In the genomic region with DNA sequence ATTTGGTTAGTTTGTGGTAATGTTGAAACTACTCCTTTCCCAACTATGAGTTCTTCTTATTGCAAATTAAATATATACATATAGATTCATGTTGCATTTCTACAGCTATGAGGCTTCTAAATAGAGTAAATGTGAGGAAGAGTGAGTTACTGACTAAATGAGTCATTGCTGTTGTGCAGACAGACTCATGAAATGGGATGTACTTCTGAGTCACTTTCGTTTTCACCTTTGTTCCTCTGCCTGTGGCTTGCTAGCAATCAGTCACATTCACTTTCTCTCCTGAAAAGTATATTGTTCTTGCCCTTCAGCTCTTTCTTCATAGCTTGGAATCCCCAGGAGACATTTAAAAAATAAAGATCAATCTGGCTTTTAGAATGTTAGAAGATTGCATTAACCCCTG, we compare ENCODE assay signal across 1 cellular context.
TF ChIP-seq lines count a peak whose summit lies in the region.

No MANE protein-coding gene starts in this region.

TF ChIP-seq in H1, 55 proteins besides CTCF, POLR2A, EP300 and RAD21 (continued from another document):
- TF ChIP-seq, protein P1, sequence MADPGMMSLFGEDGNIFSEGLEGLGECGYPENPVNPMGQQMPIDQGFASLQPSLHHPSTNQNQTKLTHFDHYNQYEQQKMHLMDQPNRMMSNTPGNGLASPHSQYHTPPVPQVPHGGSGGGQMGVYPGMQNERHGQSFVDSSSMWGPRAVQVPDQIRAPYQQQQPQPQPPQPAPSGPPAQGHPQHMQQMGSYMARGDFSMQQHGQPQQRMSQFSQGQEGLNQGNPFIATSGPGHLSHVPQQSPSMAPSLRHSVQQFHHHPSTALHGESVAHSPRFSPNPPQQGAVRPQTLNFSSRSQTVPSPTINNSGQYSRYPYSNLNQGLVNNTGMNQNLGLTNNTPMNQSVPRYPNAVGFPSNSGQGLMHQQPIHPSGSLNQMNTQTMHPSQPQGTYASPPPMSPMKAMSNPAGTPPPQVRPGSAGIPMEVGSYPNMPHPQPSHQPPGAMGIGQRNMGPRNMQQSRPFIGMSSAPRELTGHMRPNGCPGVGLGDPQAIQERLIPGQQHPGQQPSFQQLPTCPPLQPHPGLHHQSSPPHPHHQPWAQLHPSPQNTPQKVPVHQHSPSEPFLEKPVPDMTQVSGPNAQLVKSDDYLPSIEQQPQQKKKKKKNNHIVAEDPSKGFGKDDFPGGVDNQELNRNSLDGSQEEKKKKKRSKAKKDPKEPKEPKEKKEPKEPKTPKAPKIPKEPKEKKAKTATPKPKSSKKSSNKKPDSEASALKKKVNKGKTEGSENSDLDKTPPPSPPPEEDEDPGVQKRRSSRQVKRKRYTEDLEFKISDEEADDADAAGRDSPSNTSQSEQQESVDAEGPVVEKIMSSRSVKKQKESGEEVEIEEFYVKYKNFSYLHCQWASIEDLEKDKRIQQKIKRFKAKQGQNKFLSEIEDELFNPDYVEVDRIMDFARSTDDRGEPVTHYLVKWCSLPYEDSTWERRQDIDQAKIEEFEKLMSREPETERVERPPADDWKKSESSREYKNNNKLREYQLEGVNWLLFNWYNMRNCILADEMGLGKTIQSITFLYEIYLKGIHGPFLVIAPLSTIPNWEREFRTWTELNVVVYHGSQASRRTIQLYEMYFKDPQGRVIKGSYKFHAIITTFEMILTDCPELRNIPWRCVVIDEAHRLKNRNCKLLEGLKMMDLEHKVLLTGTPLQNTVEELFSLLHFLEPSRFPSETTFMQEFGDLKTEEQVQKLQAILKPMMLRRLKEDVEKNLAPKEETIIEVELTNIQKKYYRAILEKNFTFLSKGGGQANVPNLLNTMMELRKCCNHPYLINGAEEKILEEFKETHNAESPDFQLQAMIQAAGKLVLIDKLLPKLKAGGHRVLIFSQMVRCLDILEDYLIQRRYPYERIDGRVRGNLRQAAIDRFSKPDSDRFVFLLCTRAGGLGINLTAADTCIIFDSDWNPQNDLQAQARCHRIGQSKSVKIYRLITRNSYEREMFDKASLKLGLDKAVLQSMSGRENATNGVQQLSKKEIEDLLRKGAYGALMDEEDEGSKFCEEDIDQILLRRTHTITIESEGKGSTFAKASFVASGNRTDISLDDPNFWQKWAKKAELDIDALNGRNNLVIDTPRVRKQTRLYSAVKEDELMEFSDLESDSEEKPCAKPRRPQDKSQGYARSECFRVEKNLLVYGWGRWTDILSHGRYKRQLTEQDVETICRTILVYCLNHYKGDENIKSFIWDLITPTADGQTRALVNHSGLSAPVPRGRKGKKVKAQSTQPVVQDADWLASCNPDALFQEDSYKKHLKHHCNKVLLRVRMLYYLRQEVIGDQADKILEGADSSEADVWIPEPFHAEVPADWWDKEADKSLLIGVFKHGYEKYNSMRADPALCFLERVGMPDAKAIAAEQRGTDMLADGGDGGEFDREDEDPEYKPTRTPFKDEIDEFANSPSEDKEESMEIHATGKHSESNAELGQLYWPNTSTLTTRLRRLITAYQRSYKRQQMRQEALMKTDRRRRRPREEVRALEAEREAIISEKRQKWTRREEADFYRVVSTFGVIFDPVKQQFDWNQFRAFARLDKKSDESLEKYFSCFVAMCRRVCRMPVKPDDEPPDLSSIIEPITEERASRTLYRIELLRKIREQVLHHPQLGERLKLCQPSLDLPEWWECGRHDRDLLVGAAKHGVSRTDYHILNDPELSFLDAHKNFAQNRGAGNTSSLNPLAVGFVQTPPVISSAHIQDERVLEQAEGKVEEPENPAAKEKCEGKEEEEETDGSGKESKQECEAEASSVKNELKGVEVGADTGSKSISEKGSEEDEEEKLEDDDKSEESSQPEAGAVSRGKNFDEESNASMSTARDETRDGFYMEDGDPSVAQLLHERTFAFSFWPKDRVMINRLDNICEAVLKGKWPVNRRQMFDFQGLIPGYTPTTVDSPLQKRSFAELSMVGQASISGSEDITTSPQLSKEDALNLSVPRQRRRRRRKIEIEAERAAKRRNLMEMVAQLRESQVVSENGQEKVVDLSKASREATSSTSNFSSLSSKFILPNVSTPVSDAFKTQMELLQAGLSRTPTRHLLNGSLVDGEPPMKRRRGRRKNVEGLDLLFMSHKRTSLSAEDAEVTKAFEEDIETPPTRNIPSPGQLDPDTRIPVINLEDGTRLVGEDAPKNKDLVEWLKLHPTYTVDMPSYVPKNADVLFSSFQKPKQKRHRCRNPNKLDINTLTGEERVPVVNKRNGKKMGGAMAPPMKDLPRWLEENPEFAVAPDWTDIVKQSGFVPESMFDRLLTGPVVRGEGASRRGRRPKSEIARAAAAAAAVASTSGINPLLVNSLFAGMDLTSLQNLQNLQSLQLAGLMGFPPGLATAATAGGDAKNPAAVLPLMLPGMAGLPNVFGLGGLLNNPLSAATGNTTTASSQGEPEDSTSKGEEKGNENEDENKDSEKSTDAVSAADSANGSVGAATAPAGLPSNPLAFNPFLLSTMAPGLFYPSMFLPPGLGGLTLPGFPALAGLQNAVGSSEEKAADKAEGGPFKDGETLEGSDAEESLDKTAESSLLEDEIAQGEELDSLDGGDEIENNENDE (IDR thresholded peaks at IDR 0.05; ENCODE audit: insufficient replicate concordance, low read length): no peak
